In the genomic region with DNA sequence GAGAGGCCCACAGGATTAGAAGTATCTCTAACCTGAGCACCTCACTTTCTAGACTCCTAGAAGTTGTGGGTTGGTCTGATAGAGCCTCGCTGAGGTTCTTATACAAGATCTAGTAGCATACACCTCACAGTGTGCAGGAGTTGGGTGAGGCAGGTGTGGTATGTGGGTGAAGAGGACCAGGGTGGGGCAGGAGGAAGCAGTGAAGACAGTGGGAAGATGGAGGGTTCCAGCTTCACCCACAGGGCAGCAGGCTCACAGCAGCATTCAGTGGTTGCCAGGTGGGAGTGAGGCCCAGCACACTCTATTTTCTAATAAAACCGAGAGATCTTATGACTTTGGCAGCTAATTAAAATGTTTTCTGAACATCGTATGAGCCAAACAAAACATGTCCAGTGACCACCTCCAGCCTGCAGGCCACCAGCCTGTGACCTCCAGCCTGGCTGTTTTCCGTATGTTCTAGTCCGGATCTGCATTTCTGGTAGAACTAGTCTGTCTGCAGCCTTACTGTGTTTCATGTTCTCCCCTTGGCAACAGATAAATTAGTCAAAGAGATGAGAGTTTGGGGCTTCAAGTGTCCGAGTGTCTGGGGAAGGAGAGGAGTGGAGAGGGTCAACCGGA, we compare ENCODE assay signal across 20 cellular contexts.
"Had no signal": no experiment of that assay in that cellular context is flagged by ENCODE, and none has a peak within 500 bp of the region (broad histone marks: within the 10 kb centered on the region; RNA-seq: fewer than 3 reads in every experiment).

No MANE protein-coding gene starts in this region.

- H3K27ac Mint-ChIP-seq: endodermal cell; naive B cell; nephron; progenitor cell of endocrine pancreas; stimulated activated naive B cell treated with anti-CD40 and anti-IgM and Interleukin-4, amounts not matched to agents 10 μg/mL and 1 μg/mL and 100 μg/mL, for 72 hours had no signal

- ATAC-seq: pancreas; right lobe of liver; stimulated activated naive B cell treated with anti-CD40 and anti-IgM and Interleukin-4, amounts not matched to agents 10 μg/mL and 1 μg/mL and 100 μg/mL, for 72 hours had no signal

- H3K27ac ChIP-seq: hepatocyte, left ventricle myocardium inferior, pancreas, right lobe of liver had no signal

- H3K9me3 ChIP-seq: left ventricle myocardium inferior, pancreas, right lobe of liver, spleen, tibial nerve had no signal

- H3K4me1 Mint-ChIP-seq: naive B cell; stimulated activated naive B cell treated with anti-CD40 and anti-IgM and Interleukin-4, amounts not matched to agents 10 μg/mL and 1 μg/mL and 100 μg/mL, for 72 hours had no signal

- H3K4me1 ChIP-seq: pancreas had no signal

- H3K36me3 Mint-ChIP-seq: naive B cell; stimulated activated naive B cell treated with anti-CD40 and anti-IgM and Interleukin-4, amounts not matched to agents 10 μg/mL and 1 μg/mL and 100 μg/mL, for 72 hours had no signal

- H3K4me3 Mint-ChIP-seq: endodermal cell; naive B cell; nephron; stimulated activated naive B cell treated with anti-CD40 and anti-IgM and Interleukin-4, amounts not matched to agents 10 μg/mL and 1 μg/mL and 100 μg/mL, for 72 hours had no signal

- H3K27me3 ChIP-seq: pancreas, right lobe of liver, spleen, tibial nerve had no signal

- H3K9me3 Mint-ChIP-seq: endodermal cell, naive B cell, nephron had no signal

- H3K4me3 ChIP-seq: coronary artery, hepatocyte, left ventricle myocardium inferior, pancreas, right lobe of liver, spleen, tibial nerve had no signal

- DNase-seq: central memory CD4-positive, alpha-beta T cell; effector CD4-positive, alpha-beta T cell; endodermal cell; foreskin melanocyte; left ventricle myocardium inferior; mesendoderm; naive B cell; occipital lobe; pancreas; right lobe of liver; spleen; stimulated activated CD4-positive, alpha-beta T cell treated with anti-CD3 and anti-CD28 coated beads, Interleukin-15, amount 100 ng/mL, for 24 hours; stimulated activated CD4-positive, alpha-beta T cell treated with anti-CD3 and anti-CD28 coated beads, Interleukin-1b, Interleukin-23, amount 100 ng/mL, for 48 hours; stimulated activated CD4-positive, alpha-beta T cell treated with anti-CD3 and anti-CD28 coated beads, Interleukin-4, amount 100 ng/mL, for 24 hours; stimulated activated naive B cell treated with anti-CD40 and anti-IgM and Interleukin-4, amounts not matched to agents 10 μg/mL and 1 μg/mL and 100 μg/mL, for 72 hours had no signal

- H3K36me3 ChIP-seq: pancreas, right lobe of liver, tibial nerve had no signal
